In the genomic region with DNA sequence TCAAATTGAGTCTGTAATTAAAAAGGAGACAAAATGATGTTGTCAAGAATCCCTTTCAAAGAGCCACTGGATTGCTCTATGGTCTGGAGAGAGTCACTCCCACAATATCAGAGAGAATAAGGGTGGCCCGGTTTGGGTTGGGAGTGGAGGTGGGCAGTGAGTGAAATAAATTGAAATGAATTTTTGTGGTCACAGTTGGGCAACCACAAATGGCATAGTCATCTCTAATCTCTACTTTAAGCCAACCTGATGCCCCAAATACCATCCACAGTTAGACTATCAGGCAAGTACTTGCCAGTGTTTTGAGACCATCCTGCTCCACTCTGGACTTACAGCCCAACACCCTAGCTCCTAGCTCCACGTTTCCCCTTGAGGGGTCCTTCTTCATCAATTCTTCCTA, we compare ENCODE assay signal across 17 cellular contexts.
DNase-seq lines count a peak whose midpoint lies in the region; ATAC-seq, FAIRE-seq and TF ChIP-seq lines count a peak whose summit lies in the region.
"Had no signal": no experiment of that assay in that cellular context is flagged by ENCODE, and none has a peak within 500 bp of the region (broad histone marks: within the 10 kb centered on the region; RNA-seq: fewer than 3 reads in every experiment).

No MANE protein-coding gene starts in this region.

- peak; percentile 23; the same call in 1 of the 3 replicates for ATAC-seq in DND-41 (ENCODE audit: insufficient read depth, low read depth)
- ATAC-seq: HepG2 had no signal

- H3K27me3 ChIP-seq in BLaER1 (no peaks in the 10 kb centered on the region), DND-41 (ENCODE audit: insufficient read depth, low read length, poor library complexity) (no peaks in the 10 kb centered on the region), keratinocyte (ENCODE audit: control insufficient read depth, extremely low read depth, insufficient read depth, low read length) (peaks cover 4% of the 10 kb centered on the region), spleen (replicated peaks in 1 of 7) (no peaks in the 10 kb centered on the region)
- H3K27me3 ChIP-seq: BE2C had no signal

- TF ChIP-seq POLR2A in NB4 (IDR thresholded peaks at IDR 0.05; ENCODE audit: extremely low read depth, insufficient read length) (no peak), spleen (IDR thresholded peaks at IDR 0.05) (no peak)

- no peak overlapping the region for H3K9ac ChIP-seq in BLaER1
- no peak overlapping the region for H3K9ac ChIP-seq in DND-41 (ENCODE audit: low read depth, low read length)
- no peak overlapping the region for H3K9ac ChIP-seq in keratinocyte (ENCODE audit: control insufficient read depth, extremely low read depth, insufficient read depth, low read length)
- H3K9ac ChIP-seq: GM23248 had no signal

- peak; percentile 13 for FAIRE-seq in keratinocyte (lab: Jason Lieb, UNC)
- FAIRE-seq: G401.6, GM12892, GM18507, HepG2 had no signal

- H3K36me3 ChIP-seq in BLaER1 (no peaks in the 10 kb centered on the region), DND-41 (ENCODE audit: insufficient read depth, low read length) (no peaks in the 10 kb centered on the region), keratinocyte (ENCODE audit: control insufficient read depth in 2 of 2, extremely low read depth in 1 of 2, insufficient read depth in 2 of 2, low read length in 2 of 2) (no peaks in the 10 kb centered on the region), spleen (no peaks in the 10 kb centered on the region)
- H3K36me3 ChIP-seq: BE2C, HAP-1 had no signal

- H3K27ac ChIP-seq in BLaER1: no peak overlapping the region
- H3K27ac ChIP-seq in DND-41 (ENCODE audit: low read length): no peak overlapping the region
- H3K27ac ChIP-seq in keratinocyte (ENCODE audit: control insufficient read depth, insufficient read depth, low read length): no peak overlapping the region
- H3K27ac ChIP-seq in spleen: no peak overlapping the region
- H3K27ac ChIP-seq: GM23248 had no signal

- TF ChIP-seq CTCF in DND-41 (IDR thresholded peaks at IDR 0.05; ENCODE audit: borderline replicate concordance, extremely low read depth, low read length, poor library complexity, severe bottlenecking) (no peak), NB4 (IDR thresholded peaks at IDR 0.05; ENCODE audit: low read depth, low read length) (no peak), keratinocyte (optimal IDR thresholded peaks at IDR 0.05 in 1 of 3, IDR thresholded peaks at IDR 0.05 in 1 of 3, conservative IDR thresholded peaks at IDR 0.05 in 1 of 3; ENCODE audit: extremely low read depth in 1 of 3, insufficient read depth in 2 of 3, low read length in 3 of 3) (no peak), GM10248 (IDR thresholded peaks at IDR 0.05; ENCODE audit: control extremely low read depth, extremely low read depth, low read depth, missing control alignments) (no peak), spleen (IDR thresholded peaks at IDR 0.05 in 8 of 11, conservative IDR thresholded peaks at IDR 0.05 in 3 of 11) (no peak)

- intact Hi-C loops in spleen (cut with DNase I; ENCODE audit: low total_unique reads): no loop called here

- H2AFZ ChIP-seq in DND-41 (ENCODE audit: low read depth, low read length): no peak overlapping the region
- no peak overlapping the region for H2AFZ ChIP-seq in keratinocyte (ENCODE audit: control insufficient read depth, low read length)
- H2AFZ ChIP-seq: GM23248 had no signal

- H3K79me2 ChIP-seq in DND-41 (ENCODE audit: insufficient read depth, low read length): no peaks in the 10 kb centered on the region
- no peaks in the 10 kb centered on the region for H3K79me2 ChIP-seq in keratinocyte (ENCODE audit: control insufficient read depth, insufficient read depth, low read length)

- no peak overlapping the region for H3K4me3 ChIP-seq in BLaER1
- no peak overlapping the region for H3K4me3 ChIP-seq in DND-41 (ENCODE audit: low read depth in 1 of 2, low read length in 2 of 2)
- no peak overlapping the region for H3K4me3 ChIP-seq in NB4 (ENCODE audit: low read depth, low read length)
- H3K4me3 ChIP-seq in keratinocyte (ENCODE audit: control insufficient read depth in 2 of 3, extremely low read depth in 1 of 3, insufficient read depth in 2 of 3, low read depth in 1 of 3, low read length in 3 of 3): no peak overlapping the region
- no peak overlapping the region for H3K4me3 ChIP-seq in spleen
- H3K4me3 ChIP-seq: GM23248, HAP-1 had no signal

- POLR2A ChIA-PET in GM10248 (lab: Yijun Ruan, JAX): no interaction called here

- no peaks in the 10 kb centered on the region for H3K9me3 ChIP-seq in BLaER1
- no peaks in the 10 kb centered on the region for H3K9me3 ChIP-seq in DND-41 (ENCODE audit: insufficient read depth, low read length, severe bottlenecking)
- no peaks in the 10 kb centered on the region for H3K9me3 ChIP-seq in keratinocyte (ENCODE audit: control insufficient read depth, low read depth, low read length)
- H3K9me3 ChIP-seq in spleen: no peaks in the 10 kb centered on the region
- H3K9me3 ChIP-seq: BE2C, HAP-1 had no signal

- H4K20me1 ChIP-seq in BLaER1: no peaks in the 10 kb centered on the region
- no peaks in the 10 kb centered on the region for H4K20me1 ChIP-seq in DND-41 (ENCODE audit: insufficient read depth, low read length)
- peaks cover 2% of the 10 kb centered on the region for H4K20me1 ChIP-seq in keratinocyte (ENCODE audit: control insufficient read depth, extremely low read depth, insufficient read depth, low read length)

- CTCF ChIA-PET in GM10248 (lab: Yijun Ruan, JAX): interaction anchor here (0.8 to 2.5 kb wide), 2 partner anchors 9 to 10 kb away, joined by 3 to 7 read pairs; no protein-coding TSS in a partner anchor

- no peaks in the 10 kb centered on the region for H3K9me1 ChIP-seq in keratinocyte (ENCODE audit: control insufficient read depth, extremely low read depth, insufficient read depth, low read length)

- dilution Hi-C loops in keratinocyte (cut with MboI; ENCODE audit: extremely low pct_ligation_motif_present, low sequenced_read_pairs): no loop called here

- 54 to 76% (median 67%) methylated on average over 2 of the region's 2 CpGs for WGBS in spleen, 5 donors

- H3K4me2 ChIP-seq in BLaER1 (peak overlapping the region; percentile 29), DND-41 (ENCODE audit: insufficient read depth, low read length) (no peak overlapping the region), keratinocyte (ENCODE audit: control insufficient read depth, extremely low read depth, insufficient read depth, low read depth, low read length) (no peak overlapping the region)

- no peak for DNase-seq in DND-41
- DNase-seq in NB4 (ENCODE audit: low read depth): peak; percentile 34
- DNase-seq in keratinocyte (ENCODE audit: low read depth, low spot score): no peak
- no peak for DNase-seq in GM10248 (ENCODE audit: extremely low spot score)
- no peak for DNase-seq in spleen
- DNase-seq in AG08396 (ENCODE audit: low spot score): no peak
- DNase-seq in activated gamma-delta T cell (lab: John Stamatoyannopoulos, UW): no peak
- DNase-seq: BE2C; CD4-positive, alpha-beta memory T cell; DMS79 treated with DMSO at 0.1 percent for 48 hours; GM23248 had no signal

- peaks cover 51% of the 10 kb centered on the region for H3K4me1 ChIP-seq in BLaER1
- H3K4me1 ChIP-seq in DND-41 (ENCODE audit: insufficient read depth, low read length): peaks cover 11% of the 10 kb centered on the region
- no peaks in the 10 kb centered on the region for H3K4me1 ChIP-seq in keratinocyte (ENCODE audit: control insufficient read depth, extremely low read depth, insufficient read depth, low read length)
- no peaks in the 10 kb centered on the region for H3K4me1 ChIP-seq in spleen
- H3K4me1 ChIP-seq: BE2C, HAP-1 had no signal
